Comparison of ENCODE assay signal across 9 cellular contexts in the genomic region with DNA sequence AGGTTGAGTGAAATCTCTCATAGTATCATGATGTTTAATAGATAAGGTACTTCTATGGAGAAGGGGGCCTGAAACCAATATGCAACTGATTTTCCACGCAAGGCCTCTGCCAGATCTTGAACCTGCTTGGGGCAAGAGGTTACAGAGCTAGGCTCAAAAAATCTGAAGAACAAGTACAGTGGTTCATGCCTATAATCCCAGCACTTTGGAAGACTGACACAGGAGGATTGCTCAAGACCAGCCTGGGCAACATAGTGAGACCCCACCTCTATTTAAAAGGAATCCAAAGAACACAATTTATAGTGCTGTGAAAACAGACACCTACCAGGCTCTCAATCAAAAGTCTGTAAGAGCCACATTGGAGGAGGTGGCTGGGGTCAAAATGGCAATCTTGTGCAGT. TPM values are rescaled to one million over a fixed set of nuclear protein-coding genes. Genes with fewer than 3 reads are reported as not detected.
"Had no signal": no experiment of that assay in that cellular context is flagged by ENCODE, and none has a peak within 500 bp of the region (broad histone marks: within the 10 kb centered on the region; RNA-seq: fewer than 3 reads in every experiment).

No MANE protein-coding gene starts in this region.

- DNase-seq: GM23248, GOT3, H7, HFFc6 had no signal

- H2AFZ ChIP-seq: GM23248 had no signal

- H3K27ac ChIP-seq: GM23248 had no signal

- H3K4me3 Mint-ChIP-seq: HFFc6 had no signal

- H3K27me3 Mint-ChIP-seq: IgD-negative memory B cell had no signal

- H3K9me3 ChIP-seq: HAP-1 had no signal

- H3K4me3 ChIP-seq: GM23248, HAP-1 had no signal

- FAIRE-seq: HTR-8/SVneo had no signal

- H3K27ac Mint-ChIP-seq: HFFc6, IgD-negative memory B cell had no signal

- H3K9ac ChIP-seq: GM23248 had no signal

- H3K4me1 ChIP-seq: HAP-1 had no signal

- H3K9me3 Mint-ChIP-seq: IgD-negative memory B cell had no signal

- ATAC-seq: HCT116 had no signal

RNA-seq across cellular contexts. Expression of gene GAREM2, which starts 42.9 kb away (rescaled TPM):
- total RNA-seq: H4, HFFc6 had no signal
